In genomic region chr6:87196275-87196842, GRCh38 we compare ENCODE assay signal across 20 cellular contexts. TPM values are rescaled to one million over a fixed set of nuclear protein-coding genes. Genes with fewer than 3 reads are reported as not detected.
A peak's percentile ranks its signal among the peaks of the same experiment; 100 is the strongest.
DNase-seq lines count a peak whose midpoint lies in the region; ATAC-seq and TF ChIP-seq lines count a peak whose summit lies in the region.
"Had no signal": no experiment of that assay in that cellular context is flagged by ENCODE, and none has a peak within 500 bp of the region (broad histone marks: within the 10 kb centered on the region; RNA-seq: fewer than 3 reads in every experiment).

No MANE protein-coding gene starts in this region.

- H3K27me3 Mint-ChIP-seq in Calu3 (ENCODE audit: unreplicated experiment) = no peaks in the 10 kb centered on the region
- no peaks in the 10 kb centered on the region for H3K27me3 Mint-ChIP-seq in activated T-helper 17 cell treated with anti-CD3 and anti-CD28 coated beads, Interleukin-2, amount 50 U/mL, for 72 hours

- no peaks in the 10 kb centered on the region for H3K36me3 Mint-ChIP-seq in Calu3 (ENCODE audit: insufficient read depth, unreplicated experiment)
- H3K36me3 Mint-ChIP-seq in activated T-helper 17 cell treated with anti-CD3 and anti-CD28 coated beads, Interleukin-2, amount 50 U/mL, for 72 hours (ENCODE audit: low read depth) = peaks cover 58% of the 10 kb centered on the region

- CTCF ChIA-PET in Calu3 (lab: Charles Lee) = interaction anchor here (0.7 kb wide), 1 partner anchor 128 kb away, joined by 3 read pairs; no protein-coding TSS in a partner anchor

- BruUV-seq in Calu3 (replicated peaks; lab: Mats Ljungman, UMichigan) = no TSS peak

- no peak for TF ChIP-seq CTCF in Calu3 (IDR thresholded peaks at IDR 0.05; ENCODE audit: unreplicated experiment)
- no peak for TF ChIP-seq CTCF in liver (IDR thresholded peaks at IDR 0.05; ENCODE audit: low read depth, low read length, missing input control)
- no peak for TF ChIP-seq CTCF in spleen (IDR thresholded peaks at IDR 0.05 in 8 of 11, conservative IDR thresholded peaks at IDR 0.05 in 3 of 11)

- no peak for TF ChIP-seq POLR2A in spleen (IDR thresholded peaks at IDR 0.05)

- peak overlapping the region; percentile 47 for H3K27ac Mint-ChIP-seq in Calu3 (ENCODE audit: unreplicated experiment)
- peak overlapping the region; percentile 65 for H3K27ac Mint-ChIP-seq in activated T-helper 17 cell treated with anti-CD3 and anti-CD28 coated beads, Interleukin-2, amount 50 U/mL, for 72 hours

- H3K9me3 ChIP-seq in liver (ENCODE audit: control insufficient read depth in 4 of 4, low read length in 3 of 4) = no peaks in the 10 kb centered on the region
- no peaks in the 10 kb centered on the region for H3K9me3 ChIP-seq in spleen
- H3K9me3 ChIP-seq: testis had no signal

- no peak for TF ChIP-seq RAD21 in liver (IDR thresholded peaks at IDR 0.05)

- H3K4me3 Mint-ChIP-seq in Calu3 (ENCODE audit: low read depth, unreplicated experiment) = no peak overlapping the region
- H3K4me3 Mint-ChIP-seq in activated T-helper 17 cell treated with anti-CD3 and anti-CD28 coated beads, Interleukin-2, amount 50 U/mL, for 72 hours = peak overlapping the region; percentile 55
- H3K4me3 Mint-ChIP-seq: neural crest cell had no signal

- H3K9ac ChIP-seq in liver (ENCODE audit: low read depth in 1 of 2, low read length in 2 of 2) = no peak overlapping the region

- H3K36me3 ChIP-seq in liver (ENCODE audit: control insufficient read depth in 4 of 4, insufficient read depth in 3 of 4, low read depth in 1 of 4, low read length in 3 of 4) (no peaks in the 10 kb centered on the region), spleen (no peaks in the 10 kb centered on the region)

- no peak overlapping the region for H3K27ac ChIP-seq in liver (ENCODE audit: low read depth in 1 of 2, low read length in 2 of 2)
- H3K27ac ChIP-seq in spleen = no peak overlapping the region
- H3K27ac ChIP-seq: C4-2B, coronary artery, epithelial cell of prostate, VCaP had no signal

- WGBS in liver = 56% methylated on average over 1 of the region's 1 CpG
- 94 to 100% (median 97%) methylated on average over 1 of the region's 1 CpG for WGBS in spleen, 5 donors

- no peak for DNase-seq in Calu3
- no peak for DNase-seq in DMS53 treated with DMSO at 0.1 percent for 48 hours (lab: John Stamatoyannopoulos, UW; ENCODE audit: unreplicated experiment)
- DNase-seq in foreskin melanocyte = no peak
- DNase-seq in spleen = no peak
- DNase-seq: amniotic stem cell; DND-41; mesenchymal stem cell; NCI-H1105; NCI-H82; RPMI8226; stimulated activated CD4-positive, alpha-beta T cell treated with anti-CD3 and anti-CD28 coated beads, Interleukin-15, amount 100 ng/mL, for 24 hours; testis had no signal

- H3K4me3 ChIP-seq in liver (ENCODE audit: low read depth in 1 of 3, low read length in 3 of 3) (no peak overlapping the region), spleen (no peak overlapping the region)
- H3K4me3 ChIP-seq: coronary artery, testis had no signal

- peak; percentile 49 for ATAC-seq in GM21515 (IDR thresholded peaks at IDR 0.05; ENCODE audit: unreplicated experiment)
- peak; percentile 61 for ATAC-seq in activated T-helper 17 cell treated with anti-CD3 and anti-CD28 coated beads, Interleukin-2, amount 50 U/mL, for 72 hours (replicated peaks)

- H3K4me1 ChIP-seq in liver (ENCODE audit: control insufficient read depth in 4 of 4, insufficient read depth in 4 of 4, low read length in 3 of 4) = no peaks in the 10 kb centered on the region
- peaks cover 0 to 63% (median 20%) of the 10 kb centered on the region in 6 donors for H3K4me1 ChIP-seq in spleen

- intact Hi-C loops in Calu3 (cut with micrococcal nuclease; ENCODE audit: unreplicated experiment) (no loop called here), spleen (cut with DNase I; ENCODE audit: low total_unique reads) (loop anchor here (2.0 kb wide), 1 partner anchor 18 kb away; no protein-coding TSS in a partner anchor)

- no peaks in the 10 kb centered on the region for H3K4me1 Mint-ChIP-seq in Calu3 (ENCODE audit: low read depth, unreplicated experiment)
- H3K4me1 Mint-ChIP-seq in activated T-helper 17 cell treated with anti-CD3 and anti-CD28 coated beads, Interleukin-2, amount 50 U/mL, for 72 hours = peaks cover 44% of the 10 kb centered on the region

- H3K9me3 Mint-ChIP-seq in Calu3 (ENCODE audit: low read depth, unreplicated experiment) = no peaks in the 10 kb centered on the region
- H3K9me3 Mint-ChIP-seq in activated T-helper 17 cell treated with anti-CD3 and anti-CD28 coated beads, Interleukin-2, amount 50 U/mL, for 72 hours = no peaks in the 10 kb centered on the region
- H3K9me3 Mint-ChIP-seq: neural crest cell had no signal

- no peaks in the 10 kb centered on the region for H3K27me3 ChIP-seq in liver (ENCODE audit: control insufficient read depth in 4 of 4, insufficient read depth in 4 of 4, low read length in 3 of 4)
- no peaks in the 10 kb centered on the region for H3K27me3 ChIP-seq in spleen (replicated peaks in 1 of 7)
- H3K27me3 ChIP-seq: testis had no signal

TF ChIP-seq in liver, 16 proteins besides CTCF, POLR2A, EP300 and RAD21:
- TF ChIP-seq FOXA2 (IDR thresholded peaks at IDR 0.05) (peak; percentile 12), HNF4G (IDR thresholded peaks at IDR 0.05) (no peak)

RNA-seq across cellular contexts. Expression of gene ZNF292, which starts 41.0 kb away (rescaled TPM):
- total RNA-seq in Calu3 (2022) = 41.6 and 44.6 TPM in 2 replicates
- total RNA-seq in activated T-helper 17 cell treated with anti-CD3 and anti-CD28 coated beads, Interleukin-2, amount 50 U/mL, for 72 hours = 100 to 1,000 TPM in 1 of 2 donors, 10 to 100 TPM in 1; 77.2 to 209 TPM
- 10 to 100 TPM; 12.1 to 16.4 TPM for total RNA-seq in liver
- polyA plus RNA-seq in liver = 10 to 100 TPM in 1 of 2 donors, 1 to 10 TPM in 1; 2.7 to 12.8 TPM
- 10 to 100 TPM; 44.8 to 76.2 (median 56.8) TPM for total RNA-seq in spleen
- polyA plus RNA-seq in spleen = 1 to 10 TPM; 5.1 to 5.7 (median 5.2) TPM
